Comparison of ENCODE assay signal across 14 cellular contexts in genomic region chr6:137878070-137878809, GRCh38. TPM values are rescaled to one million over a fixed set of nuclear protein-coding genes. Genes with fewer than 3 reads are reported as not detected.
DNase-seq lines count a peak whose midpoint lies in the region; ATAC-seq, FAIRE-seq and TF ChIP-seq lines count a peak whose summit lies in the region.
"Had no signal": no experiment of that assay in that cellular context is flagged by ENCODE, and none has a peak within 500 bp of the region (broad histone marks: within the 10 kb centered on the region; RNA-seq: fewer than 3 reads in every experiment).

No MANE protein-coding gene starts in this region.

- H3K27me3 ChIP-seq in CD4-positive, CD25-positive, alpha-beta regulatory T cell (ENCODE audit: control insufficient read depth, insufficient read depth, low read length), result no peaks in the 10 kb centered on the region
- H3K27me3 ChIP-seq in bronchial epithelial cell (ENCODE audit: control insufficient read depth, insufficient read depth, low read length), result no peaks in the 10 kb centered on the region

- peak overlapping the region; percentile 97 for H3K27ac ChIP-seq in CD4-positive, CD25-positive, alpha-beta regulatory T cell (ENCODE audit: insufficient read depth, low read length, poor library complexity, severe bottlenecking)
- H3K27ac ChIP-seq in skin epidermis, result peak overlapping the region in 13 of 21 experiments; percentile 0 to 63 (median 24)

- peaks cover 99% of the 10 kb centered on the region for H3K4me1 ChIP-seq in CD4-positive, CD25-positive, alpha-beta regulatory T cell (ENCODE audit: control insufficient read depth, insufficient read depth, low read length, poor library complexity, severe bottlenecking)

- H3K4me3 Mint-ChIP-seq in CD4-positive, CD25-positive, alpha-beta regulatory T cell, result peak overlapping the region; percentile 56 to 79 (median 74)
- no peak overlapping the region for H3K4me3 Mint-ChIP-seq in IgD-negative memory B cell

- peaks cover 12% of the 10 kb centered on the region for H3K27me3 Mint-ChIP-seq in CD4-positive, CD25-positive, alpha-beta regulatory T cell
- no peaks in the 10 kb centered on the region for H3K27me3 Mint-ChIP-seq in IgD-negative memory B cell

- peaks cover 0 to 3% (median 0%) of the 10 kb centered on the region in 7 donors for H3K9me3 Mint-ChIP-seq in CD4-positive, CD25-positive, alpha-beta regulatory T cell
- no peaks in the 10 kb centered on the region for H3K9me3 Mint-ChIP-seq in IgD-negative memory B cell

- no peak for TF ChIP-seq CTCF in bronchial epithelial cell (IDR thresholded peaks at IDR 0.05; ENCODE audit: insufficient read depth, low read length, severe bottlenecking)

- peaks cover 42 to 97% (median 69%) of the 10 kb centered on the region in 4 donors for H3K4me1 Mint-ChIP-seq in CD4-positive, CD25-positive, alpha-beta regulatory T cell
- peaks cover 10 to 31% (median 26%) of the 10 kb centered on the region in 3 donors for H3K4me1 Mint-ChIP-seq in IgD-negative memory B cell

- peaks cover 97% of the 10 kb centered on the region for H3K36me3 ChIP-seq in CD4-positive, CD25-positive, alpha-beta regulatory T cell (ENCODE audit: control insufficient read depth, insufficient read depth, low read length)
- H3K36me3 ChIP-seq in bronchial epithelial cell (ENCODE audit: control insufficient read depth, insufficient read depth, low read length), result peaks cover 33% of the 10 kb centered on the region

- no peak for FAIRE-seq in bronchial epithelial cell (lab: Jason Lieb, UNC)

- H3K9me3 ChIP-seq in CD4-positive, CD25-positive, alpha-beta regulatory T cell (ENCODE audit: control insufficient read depth in 2 of 2, low read length in 2 of 2), result no peaks in the 10 kb centered on the region

- peak overlapping the region; percentile 99 for H3K4me3 ChIP-seq in CD4-positive, CD25-positive, alpha-beta regulatory T cell (ENCODE audit: low read depth, low read length)
- H3K4me3 ChIP-seq in bronchial epithelial cell (ENCODE audit: low read depth, low read length) (no peak overlapping the region), skin epidermis (no peak overlapping the region)
- H3K4me3 ChIP-seq: lung had no signal

- peak in 1 of 3 donors; percentile 31 for DNase-seq in CD4-positive, CD25-positive, alpha-beta regulatory T cell
- DNase-seq in bronchial epithelial cell (ENCODE audit: low read depth) (peak; percentile 53), NCI-H2107 (lab: John Stamatoyannopoulos, UW) (no peak), SKM-1 (lab: John Stamatoyannopoulos, UW; ENCODE audit: unreplicated experiment) (no peak), hypothalamus (lab: John Stamatoyannopoulos, UW) (no peak)
- DNase-seq: activated CD4-positive, CD25-positive, alpha-beta regulatory T cell treated with anti-CD3 and anti-CD28 coated beads, Interleukin-2, amount 50 U/mL, for 72 hours; NCI-H1105 treated with DMSO at 0.1 percent for 48 hours; NCI-H774; stimulated activated CD4-positive, alpha-beta T cell treated with anti-CD3 and anti-CD28 coated beads, Interleukin-2, amount 100 ng/mL, for 48 hours; substantia nigra had no signal

- no peak for ATAC-seq in CD4-positive, CD25-positive, alpha-beta regulatory T cell (ENCODE audit: low read depth in 2 of 2)
- ATAC-seq in GM18907 (IDR thresholded peaks at IDR 0.05; ENCODE audit: unreplicated experiment), result no peak

- H3K36me3 Mint-ChIP-seq in CD4-positive, CD25-positive, alpha-beta regulatory T cell, result peaks cover 82% of the 10 kb centered on the region
- peaks cover 4% of the 10 kb centered on the region for H3K36me3 Mint-ChIP-seq in IgD-negative memory B cell

- peak overlapping the region; percentile 89 to 93 (median 92) for H3K27ac Mint-ChIP-seq in CD4-positive, CD25-positive, alpha-beta regulatory T cell
- peak overlapping the region in 2 of 3 donors; percentile 67 to 69 for H3K27ac Mint-ChIP-seq in IgD-negative memory B cell

RNA-seq across cellular contexts. Expression of gene TNFAIP3, which starts 11.2 kb away (rescaled TPM):
- 3,783 TPM for total RNA-seq in CD4-positive, CD25-positive, alpha-beta regulatory T cell
- 100 to 1,000 TPM in 2 of 4 donors, 10 to 100 TPM in 2; 70.5 to 103 (median 86.4) TPM for polyA plus RNA-seq in CD4-positive, CD25-positive, alpha-beta regulatory T cell
- polyA plus RNA-seq in IgD-negative memory B cell, result 40.7 TPM
- 2.1 and 3.2 TPM in 2 replicates for total RNA-seq in bronchial epithelial cell

Comparison
In these comparisons a context has a peak if more than half of its experiments do, and no peak if none do; other contexts are left out.
1. H3K4me3 Mint-ChIP-seq: peak in CD4-positive, CD25-positive, alpha-beta regulatory T cell (4 of 4); none in IgD-negative memory B cell (0 of 4).
2. RNA of gene TNFAIP3, which starts 11.2 kb away (total RNA-seq): 3,783 TPM in CD4-positive, CD25-positive, alpha-beta regulatory T cell (single experiment); 2.1 to 3.2 TPM in bronchial epithelial cell; every median in the first group is over 100 times any median in the second.